ENCODE assay signal across 8 cellular contexts in the genomic region with DNA sequence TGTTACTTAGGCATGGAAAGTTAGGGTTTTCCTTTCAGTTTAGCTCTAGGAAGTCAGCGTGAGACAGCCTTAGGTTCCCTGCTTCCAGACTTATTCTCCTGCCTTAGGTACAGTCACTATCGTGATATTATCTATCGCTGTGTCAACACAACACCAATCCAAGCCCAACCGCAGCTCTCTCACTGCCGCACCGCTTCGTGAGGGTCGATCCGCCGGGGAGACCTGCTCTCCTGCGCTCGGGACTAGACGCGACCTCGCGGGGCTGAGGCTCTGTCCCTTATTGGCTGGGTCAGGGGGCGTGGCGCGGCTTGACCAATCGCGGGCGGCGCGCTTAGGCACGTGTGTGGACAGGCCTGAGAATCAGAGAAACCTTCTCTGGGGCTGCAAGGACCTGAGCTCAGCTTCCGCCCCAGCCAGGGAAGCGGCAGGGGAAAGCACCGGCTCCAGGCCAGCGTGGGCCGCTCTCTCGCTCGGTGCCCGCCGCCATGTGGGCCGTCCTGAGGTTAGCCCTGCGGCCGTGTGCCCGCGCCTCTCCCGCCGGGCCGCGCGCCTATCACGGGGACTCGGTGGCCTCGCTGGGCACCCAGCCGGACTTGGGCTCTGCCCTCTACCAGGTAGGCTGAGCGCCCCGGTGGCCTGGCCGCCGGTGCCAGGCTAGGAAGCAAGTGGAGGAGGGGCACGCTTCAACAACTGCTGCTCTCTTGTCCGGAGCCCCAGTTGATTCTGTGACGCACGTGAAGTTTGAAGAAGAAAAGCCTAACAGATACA. TPM values are rescaled to one million over a fixed set of nuclear protein-coding genes. Genes with fewer than 3 reads are reported as not detected.
DNase-seq lines count a peak whose midpoint lies in the region; ATAC-seq and TF ChIP-seq lines count a peak whose summit lies in the region.

A gene (plus strand): TSS at position 400 of the 768 bp plus-strand sequence. CDS start 86 bp downstream, at position 486.

- peaks cover 29% of the 10 kb centered on the region for H3K4me1 Mint-ChIP-seq in dendritic cell treated with granulocyte-macrophage colony-stimulating factor and Interleukin-4, amounts not matched to agents 40 ng/mL and 50 ng/mL, for 4 days (ENCODE audit: low read depth)

- DNase-seq in NCI-H748 treated with DMSO at 0.1 percent for 48 hours (lab: John Stamatoyannopoulos, UW) (peak; percentile 87), left lung (peak; percentile 97)
- DNase-seq in activated CD4-positive, alpha-beta T cell treated with anti-CD3 and anti-CD28 coated beads, Interleukin-2, amount 50 U/mL, for 4 hours, result peak; percentile 95 to 96
- DNase-seq in stimulated activated CD4-positive, alpha-beta T cell treated with anti-CD3 and anti-CD28 coated beads, Interleukin-2, amount 100 ng/mL, for 4 hours (ENCODE audit: low read depth), result peak; percentile 93

- H3K27me3 ChIP-seq in left lung, result no peaks in the 10 kb centered on the region

- intact Hi-C loops in dendritic cell treated with granulocyte-macrophage colony-stimulating factor and Interleukin-4, amounts not matched to agents 40 ng/mL and 50 ng/mL, for 4 days (cut with micrococcal nuclease), result no loop called here
- intact Hi-C loops in left lung (cut with DNase I), result no loop called here

- peak within 1 kb of the TSS; percentile 93 for H3K27ac Mint-ChIP-seq in dendritic cell treated with granulocyte-macrophage colony-stimulating factor and Interleukin-4, amounts not matched to agents 40 ng/mL and 50 ng/mL, for 4 days

- H3K36me3 ChIP-seq in left lung, result no peaks in the 10 kb centered on the region

- H3K36me3 Mint-ChIP-seq in dendritic cell treated with granulocyte-macrophage colony-stimulating factor and Interleukin-4, amounts not matched to agents 40 ng/mL and 50 ng/mL, for 4 days (ENCODE audit: low read depth), result peaks cover 11% of the 10 kb centered on the region

- no peak for TF ChIP-seq CTCF in C4-2B (conservative IDR thresholded peaks at IDR 0.05)
- no peak for TF ChIP-seq CTCF in left lung (IDR thresholded peaks at IDR 0.05)

- H3K27ac ChIP-seq in C4-2B (peak within 1 kb of the TSS; percentile 20), left lung (peak within 1 kb of the TSS; percentile 82 to 87)

- H3K9me3 ChIP-seq in left lung, result no peaks in the 10 kb centered on the region

- H3K4me3 Mint-ChIP-seq in dendritic cell treated with granulocyte-macrophage colony-stimulating factor and Interleukin-4, amounts not matched to agents 40 ng/mL and 50 ng/mL, for 4 days, result peak within 1 kb of the TSS; percentile 99

- H3K4me3 ChIP-seq in left lung, result peak within 1 kb of the TSS; percentile 68 to 95

- no peaks in the 10 kb centered on the region for H3K27me3 Mint-ChIP-seq in dendritic cell treated with granulocyte-macrophage colony-stimulating factor and Interleukin-4, amounts not matched to agents 40 ng/mL and 50 ng/mL, for 4 days

- no peaks in the 10 kb centered on the region for H3K9me3 Mint-ChIP-seq in dendritic cell treated with granulocyte-macrophage colony-stimulating factor and Interleukin-4, amounts not matched to agents 40 ng/mL and 50 ng/mL, for 4 days

- ATAC-seq in GM19395 (IDR thresholded peaks at IDR 0.05; ENCODE audit: unreplicated experiment) (peak; percentile 98), HG03558 (IDR thresholded peaks at IDR 0.05; ENCODE audit: extremely low read depth, unreplicated experiment) (peak; percentile 97), left lung (peak; percentile 100)

- H3K4me1 ChIP-seq in left lung, result peaks cover 4 to 24% of the 10 kb centered on the region in 2 donors

RNA-seq across cellular contexts. Expression of the gene that starts here (rescaled TPM):
- 10 to 100 TPM; 35.9 to 36.0 TPM for total RNA-seq in left lung

Comparison
In these comparisons a context has a peak if more than half of its experiments do, and no peak if none do; other contexts are left out.
1. Peak in every context shown above with its lines: DNase-seq, ATAC-seq, H3K4me3 ChIP-seq and H3K27ac ChIP-seq.